9 cellular contexts compared by ENCODE assay signal in genomic region chr2:230347659-230348305, GRCh38. TPM values are rescaled to one million over a fixed set of nuclear protein-coding genes. Genes with fewer than 3 reads are reported as not detected.
DNase-seq lines count a peak whose midpoint lies in the region; ATAC-seq and TF ChIP-seq lines count a peak whose summit lies in the region.
"Had no signal": no experiment of that assay in that cellular context is flagged by ENCODE, and none has a peak within 500 bp of the region (broad histone marks: within the 10 kb centered on the region; RNA-seq: fewer than 3 reads in every experiment).

No MANE protein-coding gene starts in this region.

- H3K27me3 ChIP-seq in suprapubic skin, result no peaks in the 10 kb centered on the region

- H3K27ac Mint-ChIP-seq in activated CD8-positive, alpha-beta T cell treated with anti-CD3 and anti-CD28 coated beads for 36 hours, result peak overlapping the region; percentile 94

- no peaks in the 10 kb centered on the region for H3K27me3 Mint-ChIP-seq in activated CD8-positive, alpha-beta T cell treated with anti-CD3 and anti-CD28 coated beads for 36 hours

- 76% methylated on average over 3 of the region's 6 CpGs for WGBS in suprapubic skin

- intact Hi-C loops in activated CD8-positive, alpha-beta T cell treated with anti-CD3 and anti-CD28 coated beads for 36 hours (cut with micrococcal nuclease), result no loop called here

- H3K9me3 ChIP-seq in suprapubic skin, result peaks cover 5% of the 10 kb centered on the region

- H3K4me1 Mint-ChIP-seq in activated CD8-positive, alpha-beta T cell treated with anti-CD3 and anti-CD28 coated beads for 36 hours (ENCODE audit: low read depth), result peaks cover 76% of the 10 kb centered on the region

- TF ChIP-seq CTCF in GM13977 (IDR thresholded peaks at IDR 0.05; ENCODE audit: extremely low read depth, insufficient read depth, missing control alignments) (no peak), suprapubic skin (IDR thresholded peaks at IDR 0.05) (no peak)
- no peak for TF ChIP-seq CTCF in activated CD8-positive, alpha-beta T cell treated with anti-CD3 and anti-CD28 coated beads for 36 hours (IDR thresholded peaks at IDR 0.05)

- H3K4me3 Mint-ChIP-seq in activated CD8-positive, alpha-beta T cell treated with anti-CD3 and anti-CD28 coated beads for 36 hours, result peak overlapping the region; percentile 45

- TF ChIP-seq EP300 in suprapubic skin (IDR thresholded peaks at IDR 0.05), result no peak

- no peaks in the 10 kb centered on the region for H3K36me3 ChIP-seq in suprapubic skin

- peaks cover 76% of the 10 kb centered on the region for H3K36me3 Mint-ChIP-seq in activated CD8-positive, alpha-beta T cell treated with anti-CD3 and anti-CD28 coated beads for 36 hours (ENCODE audit: low read depth)

- POLR2A ChIA-PET in activated CD8-positive, alpha-beta T cell treated with anti-CD3 and anti-CD28 coated beads for 36 hours (lab: Charles Lee), result interaction anchor here (1.0 to 1.9 kb wide), 5 partner anchors 12 to 84 kb away, joined by 3 to 9 read pairs (median 4); no protein-coding TSS in a partner anchor

- TF ChIP-seq POLR2A in suprapubic skin (IDR thresholded peaks at IDR 0.05), result no peak

- no peak overlapping the region for H3K4me3 ChIP-seq in suprapubic skin

- CTCF ChIA-PET in activated CD8-positive, alpha-beta T cell treated with anti-CD3 and anti-CD28 coated beads for 36 hours (lab: Charles Lee), result interaction anchor here (0.9 to 1.5 kb wide), 4 partner anchors 12 to 20 kb away, joined by 3 to 4 read pairs (median 4); no protein-coding TSS in a partner anchor

- no peak overlapping the region for H3K27ac ChIP-seq in suprapubic skin

- peak; percentile 54 for ATAC-seq in HG02884 (IDR thresholded peaks at IDR 0.05; ENCODE audit: unreplicated experiment)
- peak; percentile 71 for ATAC-seq in activated CD8-positive, alpha-beta T cell treated with anti-CD3 and anti-CD28 coated beads for 36 hours

- peaks cover 38% of the 10 kb centered on the region for H3K9me3 Mint-ChIP-seq in activated CD8-positive, alpha-beta T cell treated with anti-CD3 and anti-CD28 coated beads for 36 hours

- no peaks in the 10 kb centered on the region for H3K4me1 ChIP-seq in suprapubic skin

- in situ Hi-C loops in GM13977 (cut with MboI; ENCODE audit: low pct_unique_long_range_greater_than_20kb, low sequenced_read_pairs, unreplicated experiment), result no loop called here

- DNase-seq in GM13977 (ENCODE audit: low spot score), result peak; percentile 30
- DNase-seq in activated CD8-positive, alpha-beta T cell treated with anti-CD3 and anti-CD28 coated beads for 36 hours, result peak; percentile 63
- peak; percentile 23 to 48 for DNase-seq in lung microvascular endothelial cell (ENCODE audit: low read depth in 2 of 2)
- no peak for DNase-seq in occipital lobe (lab: John Stamatoyannopoulos, UW)
- DNase-seq in NCI-H345 (lab: John Stamatoyannopoulos, UW), result no peak
- no peak for DNase-seq in suprapubic skin (ENCODE audit: low spot score in 2 of 2)
- DNase-seq in T-helper 9 cell, result no peak
- DNase-seq: NCI-H446 treated with DMSO at 0.1 percent for 48 hours had no signal

RNA-seq across cellular contexts. Expression of gene SP140L, which starts 20.8 kb away (rescaled TPM):
- 10 to 100 TPM; 43.7 to 43.8 TPM for total RNA-seq in activated CD8-positive, alpha-beta T cell treated with anti-CD3 and anti-CD28 coated beads for 36 hours
- 5.0 and 6.3 TPM in 2 replicates for total RNA-seq in lung microvascular endothelial cell
- total RNA-seq in occipital lobe, result 0.47 TPM
- total RNA-seq in suprapubic skin, result 1 to 10 TPM in 3 of 4 donors, under 1 TPM in 1; 0.98 to 6.3 (median 2.5) TPM

Comparison
In these comparisons a context has a peak if more than half of its experiments do, and no peak if none do; other contexts are left out.
1. DNase-seq: peak in GM13977 (single experiment), activated CD8-positive, alpha-beta T cell treated with anti-CD3 and anti-CD28 coated beads for 36 hours (single experiment) and lung microvascular endothelial cell (2 of 2); none in occipital lobe (single experiment), NCI-H345 (single experiment), suprapubic skin (0 of 2) and T-helper 9 cell (single experiment).